12 cellular contexts compared by ENCODE assay signal in the genomic region with DNA sequence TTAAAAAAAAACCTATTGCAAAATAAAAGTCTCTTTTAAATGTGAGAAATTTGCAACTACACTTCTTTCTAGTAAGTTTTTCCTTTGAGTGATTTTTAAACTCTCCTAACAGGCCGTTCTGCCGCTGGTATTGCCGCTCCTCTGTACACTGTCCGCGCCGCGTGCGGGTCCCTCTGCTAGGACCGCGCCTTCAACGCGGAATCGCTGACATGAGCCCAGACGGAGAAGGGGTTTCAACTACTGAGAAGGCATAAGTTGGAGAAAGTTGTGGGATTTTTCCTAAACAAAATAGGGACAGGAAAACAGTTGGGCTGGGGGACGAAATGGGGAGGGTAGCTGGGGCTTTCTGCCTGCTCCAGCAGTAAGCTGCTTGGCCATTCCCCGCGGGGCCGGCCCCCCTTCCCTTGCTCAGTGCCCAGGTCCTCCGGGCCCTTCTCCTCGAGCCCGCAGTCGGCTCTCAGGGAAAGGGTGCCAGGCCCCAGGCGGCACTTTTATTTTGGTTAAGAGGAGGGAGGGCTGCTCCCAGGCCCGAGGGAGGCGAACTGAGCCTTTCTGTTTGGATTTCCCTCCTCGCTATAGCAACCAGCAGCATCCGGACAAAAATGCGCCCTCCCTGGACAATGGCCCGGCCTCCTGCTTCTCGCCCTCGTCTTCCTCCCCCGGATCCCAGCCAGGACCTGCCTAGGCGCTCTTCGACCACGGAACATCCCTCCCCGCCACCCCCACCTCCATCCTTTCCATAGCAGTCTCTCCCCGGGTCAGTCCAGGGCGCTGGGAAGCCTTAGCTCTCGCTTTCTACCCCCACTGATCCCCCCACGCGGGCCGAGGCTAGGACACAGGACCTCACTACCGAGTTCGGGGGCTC. TPM values are rescaled to one million over a fixed set of nuclear protein-coding genes. Genes with fewer than 3 reads are reported as not detected.
A peak's percentile ranks its signal among the peaks of the same experiment; 100 is the strongest.
DNase-seq lines count a peak whose midpoint lies in the region; ATAC-seq lines count a peak whose summit lies in the region.
"Had no signal": no experiment of that assay in that cellular context is flagged by ENCODE, and none has a peak within 500 bp of the region (broad histone marks: within the 10 kb centered on the region; RNA-seq: fewer than 3 reads in every experiment).

No MANE protein-coding gene starts in this region.

- ATAC-seq in GM19324 (IDR thresholded peaks at IDR 0.05; ENCODE audit: low FRiP score, unreplicated experiment) = no peak

- DNase-seq in DMS53 (lab: John Stamatoyannopoulos, UW) = peak; percentile 55
- no peak for DNase-seq in DMS53 treated with DMSO at 0.1 percent for 48 hours (lab: John Stamatoyannopoulos, UW; ENCODE audit: unreplicated experiment)
- DNase-seq in RPMI7951 (ENCODE audit: low read depth) = peak; percentile 55
- DNase-seq in hypothalamus (lab: John Stamatoyannopoulos, UW) = peak in 37 of 51 donors; percentile 23 to 96 (median 76)
- peak; percentile 44 to 94 (median 68) for DNase-seq in posterior cingulate gyrus
- no peak for DNase-seq in NCI-H2029 (lab: John Stamatoyannopoulos, UW)
- no peak for DNase-seq in HT-29 (ENCODE audit: low spot score)
- DNase-seq: 8988T had no signal

- intact Hi-C loops in posterior cingulate gyrus (cut with DNase I) = loop anchor here (10.0 kb wide), 1 partner anchor 63 kb away; no protein-coding TSS in a partner anchor

RNA-seq across cellular contexts. Expression of gene POU3F2, which starts 6.8 kb away (rescaled TPM):
- 0.29 and 0.36 TPM in 2 replicates for total RNA-seq in RPMI7951 (2014; rRNA removed; shearing (Covaris generic))
- not detected in 2 replicates for total RNA-seq in HT-29 (2014; rRNA removed; shearing (Covaris generic))
- total RNA-seq: lower leg skin, pulmonary artery endothelial cell, upper lobe of left lung had no signal

Comparison
In these comparisons a context has a peak if more than half of its experiments do, and no peak if none do; other contexts are left out.
1. DNase-seq: peak in DMS53 (single experiment), RPMI7951 (single experiment), hypothalamus (37 of 51) and posterior cingulate gyrus (10 of 10); none in DMS53 treated with DMSO at 0.1 percent for 48 hours (single experiment), NCI-H2029 (single experiment) and HT-29 (single experiment).